In the genomic region with DNA sequence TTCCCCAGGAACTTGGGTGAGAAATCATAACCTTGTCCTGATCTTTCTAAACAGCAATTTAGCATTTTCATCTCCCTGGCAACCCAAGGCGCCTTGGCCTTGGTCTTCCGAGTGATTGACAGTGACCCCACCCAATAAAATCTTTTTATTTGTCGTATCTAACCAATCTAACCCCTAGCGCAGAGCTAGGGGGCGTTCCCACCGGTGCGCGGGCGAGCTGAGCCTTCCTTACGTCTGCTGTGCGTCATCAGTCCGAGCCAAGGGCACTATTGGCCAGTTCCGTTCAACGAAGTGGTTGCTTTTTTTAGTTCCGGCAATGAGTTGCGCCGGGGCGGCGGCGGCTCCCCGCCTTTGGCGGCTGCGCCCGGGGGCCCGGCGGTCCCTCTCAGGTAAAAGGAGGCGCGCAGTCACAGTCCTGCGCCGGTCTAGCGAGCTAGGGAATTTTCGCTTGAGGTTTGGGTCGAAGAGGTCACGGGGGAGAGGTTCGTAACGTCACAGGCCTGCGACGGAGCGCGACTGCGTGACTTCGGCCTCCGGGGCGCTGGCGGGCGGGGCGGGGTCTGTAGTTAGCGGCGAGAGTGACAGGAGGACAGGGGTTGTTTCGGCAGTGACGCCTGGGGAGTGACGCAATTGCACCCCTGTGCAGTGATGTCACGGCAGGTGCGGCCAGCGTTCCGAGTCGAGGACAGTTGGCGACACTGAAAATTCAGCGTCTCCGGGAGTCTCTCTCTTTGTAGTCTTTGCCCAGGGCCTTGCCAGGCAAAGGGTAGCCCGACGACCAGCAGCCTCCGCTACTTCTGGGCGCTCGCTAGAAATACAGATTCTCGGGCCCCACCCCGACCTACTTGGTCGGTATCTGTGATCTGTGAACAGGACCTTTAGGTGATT, we compare ENCODE assay signal across 8 cellular contexts. TPM values are rescaled to one million over a fixed set of nuclear protein-coding genes. Genes with fewer than 3 reads are reported as not detected.
DNase-seq lines count a peak whose midpoint lies in the region; ATAC-seq lines count a peak whose summit lies in the region.

TSS of gene COQ7 (plus strand) at position 266 of the 888 bp plus-strand sequence. CDS start at position 317, 51 bp downstream.

- peaks cover 11 to 21% (median 17%) of the 10 kb centered on the region in 3 donors for H3K27me3 Mint-ChIP-seq in immature natural killer cell (ENCODE audit: low read depth in 3 of 3)

- DNase-seq in AG08395 (ENCODE audit: low spot score), result peak; percentile 99
- DNase-seq in NCI-H345 treated with DMSO at 0.1 percent for 48 hours (lab: John Stamatoyannopoulos, UW; ENCODE audit: unreplicated experiment), result peak; percentile 99
- DNase-seq in activated CD4-positive, CD25-positive, alpha-beta regulatory T cell (lab: John Stamatoyannopoulos, UW), result peak; percentile 93 to 97 (median 94)
- DNase-seq in central memory CD4-positive, alpha-beta T cell, result peak; percentile 99
- peak; percentile 98 to 100 (median 99) for DNase-seq in immature natural killer cell
- peak; percentile 100 for DNase-seq in smooth muscle cell of the brain vasculature (ENCODE audit: low read depth, low spot score)

- H3K27ac Mint-ChIP-seq in immature natural killer cell, result peak within 1 kb of the TSS; percentile 95 to 99 (median 98)

- peaks cover 12 to 24% of the 10 kb centered on the region in 2 donors for H3K4me1 Mint-ChIP-seq in immature natural killer cell

- H3K36me3 Mint-ChIP-seq in immature natural killer cell, result peaks cover 0 to 4% (median 4%) of the 10 kb centered on the region in 3 donors

- H3K4me3 Mint-ChIP-seq in immature natural killer cell, result peak within 1 kb of the TSS; percentile 92 to 97 (median 94)

- peaks cover 0 to 2% (median 0%) of the 10 kb centered on the region in 6 donors for H3K9me3 Mint-ChIP-seq in immature natural killer cell

- peak; percentile 91 for ATAC-seq in GM19023 (IDR thresholded peaks at IDR 0.05; ENCODE audit: unreplicated experiment)
- ATAC-seq in HG03280 (IDR thresholded peaks at IDR 0.05; ENCODE audit: unreplicated experiment), result peak; percentile 89

RNA-seq across cellular contexts. Expression of gene COQ7, which starts in this region (rescaled TPM):
- 10 to 100 TPM; 14.3 to 16.6 (median 14.8) TPM for polyA plus RNA-seq in immature natural killer cell

Comparison
In these comparisons a context has a peak if more than half of its experiments do, and no peak if none do; other contexts are left out.
1. Peak in every context shown above with its lines: DNase-seq and ATAC-seq.